In genomic region chr13:78595819-78596700, GRCh38 we compare ENCODE assay signal across 9 cellular contexts.
DNase-seq lines count a peak whose midpoint lies in the region; ATAC-seq and TF ChIP-seq lines count a peak whose summit lies in the region.
"Had no signal": no experiment of that assay in that cellular context is flagged by ENCODE, and none has a peak within 500 bp of the region (broad histone marks: within the 10 kb centered on the region; RNA-seq: fewer than 3 reads in every experiment).

No MANE protein-coding gene starts in this region.

- peak overlapping the region; percentile 60 for H3K4me3 ChIP-seq in HUES48 (ENCODE audit: low read depth, low read length)

- H3K36me3 ChIP-seq in HUES48 (ENCODE audit: control insufficient read depth, insufficient read depth, low read length): no peaks in the 10 kb centered on the region
- H3K36me3 ChIP-seq: tibial artery had no signal

- DNase-seq in DMS53 (lab: John Stamatoyannopoulos, UW) (peak; percentile 70), DMS53 treated with DMSO at 0.1 percent for 48 hours (lab: John Stamatoyannopoulos, UW; ENCODE audit: unreplicated experiment) (no peak), erythroblast (lab: John Stamatoyannopoulos, UW) (peak; percentile 42 to 48), retina (peak; percentile 84), activated gamma-delta T cell treated with Interleukin-2 at 50 U/mL for 16 hours (no peak), NCI-H526 treated with DMSO at 0.1 percent for 48 hours (lab: John Stamatoyannopoulos, UW) (no peak)
- DNase-seq: tibial artery had no signal

- no peak for ATAC-seq in GM18520 (IDR thresholded peaks at IDR 0.05; ENCODE audit: unreplicated experiment)

- H3K27me3 ChIP-seq in HUES48 (ENCODE audit: control insufficient read depth, insufficient read depth, low read length): peaks cover 100% of the 10 kb centered on the region

- no peaks in the 10 kb centered on the region for H3K9me3 ChIP-seq in HUES48 (ENCODE audit: control insufficient read depth, insufficient read depth, low read length)
- H3K9me3 ChIP-seq: tibial artery had no signal

- H3K27ac ChIP-seq in HUES48 (ENCODE audit: low read depth, low read length): no peak overlapping the region
- H3K27ac ChIP-seq: tibial artery had no signal

- H3K9ac ChIP-seq in HUES48 (ENCODE audit: low read depth, low read length): no peak overlapping the region

- TF ChIP-seq POLR2A in erythroblast (IDR thresholded peaks at IDR 0.05; ENCODE audit: low read length): no peak

- peaks cover 47% of the 10 kb centered on the region for H3K4me1 ChIP-seq in HUES48 (ENCODE audit: control insufficient read depth, insufficient read depth, low read length)

Comparison
In these comparisons a context has a peak if more than half of its experiments do, and no peak if none do; other contexts are left out.
1. DNase-seq: peak in DMS53 (single experiment), erythroblast (2 of 2) and retina (single experiment); none in DMS53 treated with DMSO at 0.1 percent for 48 hours (single experiment), activated gamma-delta T cell treated with Interleukin-2 at 50 U/mL for 16 hours (single experiment) and NCI-H526 treated with DMSO at 0.1 percent for 48 hours (single experiment).